ENCODE assay signal across 19 cellular contexts in genomic region chr3:155208183-155208582, GRCh38.
"Had no signal": no experiment of that assay in that cellular context is flagged by ENCODE, and none has a peak within 500 bp of the region (broad histone marks: within the 10 kb centered on the region; RNA-seq: fewer than 3 reads in every experiment).

No MANE protein-coding gene starts in this region.

- H3K9me3 ChIP-seq: SJSA1 had no signal

- DNase-seq: Kasumi-1; KG1; NCI-H1092; NCI-H1105 treated with DMSO at 0.1 percent for 48 hours; NCI-H146; NCI-H1694 treated with DMSO at 0.1 percent for 48 hours; NCI-H1930; NCI-H2107; NCI-H2227 treated with DMSO at 0.1 percent for 48 hours; NCI-H524 treated with DMSO at 0.1 percent for 48 hours; NCI-H774; NK-92 treated with Interleukin-12 subunit alpha and Interleukin-12 subunit beta, amount 100 ng/mL, for 24 hours; OCI-M1; Right ventricle myocardium superior; RPMI8226; SIG-M5; T-helper 2 cell had no signal

- H3K4me1 ChIP-seq: SJSA1 had no signal

- H3K27ac ChIP-seq: SJSA1, SK-N-MC had no signal

- H3K36me3 ChIP-seq: SJSA1 had no signal

- H3K4me3 ChIP-seq: SJSA1, SK-N-MC had no signal

- H3K27me3 ChIP-seq: SJSA1 had no signal
